ENCODE assay signal across 19 cellular contexts in the genomic region with DNA sequence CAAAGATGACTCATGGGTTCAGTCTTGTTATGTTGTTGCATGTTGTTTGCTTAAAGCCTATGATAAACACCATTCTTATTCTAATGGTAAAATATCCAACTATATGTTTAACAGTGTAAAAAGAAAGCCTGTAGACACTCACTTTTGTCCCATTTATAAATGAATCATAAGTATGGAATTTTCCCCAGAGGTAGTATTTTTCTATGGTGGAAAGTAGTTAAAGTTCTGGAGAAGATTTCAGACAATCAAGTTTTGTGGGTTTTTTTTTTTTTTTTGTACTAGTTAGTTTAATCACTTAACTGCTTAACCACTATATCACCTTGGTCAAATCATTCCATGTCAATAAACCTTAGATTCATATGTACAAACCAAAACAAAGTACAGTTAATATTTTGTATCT. TPM values are rescaled to one million over a fixed set of nuclear protein-coding genes. Genes with fewer than 3 reads are reported as not detected.
DNase-seq lines count a peak whose midpoint lies in the region; ATAC-seq and TF ChIP-seq lines count a peak whose summit lies in the region.
"Had no signal": no experiment of that assay in that cellular context is flagged by ENCODE, and none has a peak within 500 bp of the region (broad histone marks: within the 10 kb centered on the region; RNA-seq: fewer than 3 reads in every experiment).

No MANE protein-coding gene starts in this region.

- POLR2A ChIA-PET in PC-3 (lab: Charles Lee; ENCODE audit: unreplicated experiment): no interaction called here

- H3K4me3 ChIP-seq in GM23248 (no peak overlapping the region), PC-3 (ENCODE audit: low read length) (no peak overlapping the region), epithelial cell of esophagus (ENCODE audit: low read length) (no peak overlapping the region)
- H3K4me3 ChIP-seq: A549; BLaER1 treated with 17β-estradiol and CSF1 and Interleukin-3, amounts not matched to agents 10 nM and 100 nM had no signal

- H3K27me3 ChIP-seq in GM23248 (replicated peaks; ENCODE audit: insufficient read depth): peaks cover 1% of the 10 kb centered on the region; the same call in 1 of the 2 replicates
- no peaks in the 10 kb centered on the region for H3K27me3 ChIP-seq in PC-3 (ENCODE audit: low read length)
- H3K27me3 ChIP-seq: BE2C had no signal

- H3K4me3 Mint-ChIP-seq in T-helper 17 cell: no peak overlapping the region
- H3K4me3 Mint-ChIP-seq: CD14-positive monocyte; CD4-positive, alpha-beta T cell; CD8-positive, alpha-beta memory T cell; H9 had no signal

- H3K36me3 Mint-ChIP-seq in T-helper 17 cell (ENCODE audit: low read depth): no peaks in the 10 kb centered on the region
- H3K36me3 Mint-ChIP-seq: CD14-positive monocyte; CD8-positive, alpha-beta memory T cell had no signal

- no peak overlapping the region for H3K27ac Mint-ChIP-seq in T-helper 17 cell
- H3K27ac Mint-ChIP-seq: CD14-positive monocyte; CD4-positive, alpha-beta T cell; CD8-positive, alpha-beta memory T cell; H9 had no signal

- intact Hi-C loops in PC-3 (cut with micrococcal nuclease): no loop called here

- H3K4me2 ChIP-seq in GM23248 (ENCODE audit: unreplicated experiment): no peak overlapping the region
- no peak overlapping the region for H3K4me2 ChIP-seq in PC-3 (ENCODE audit: low read length)
- H3K4me2 ChIP-seq: A549; BLaER1 treated with 17β-estradiol and CSF1 and Interleukin-3, amounts not matched to agents 10 nM and 100 nM had no signal

- peak; percentile 4 for DNase-seq in GM23248
- DNase-seq in PC-3: peak; percentile 79
- DNase-seq in epithelial cell of esophagus (ENCODE audit: low read depth): peak; percentile 16
- DNase-seq in cortex of kidney (lab: John Stamatoyannopoulos, UW): no peak
- no peak for DNase-seq in T-helper 17 cell
- no peak for DNase-seq in NCI-H524 (lab: John Stamatoyannopoulos, UW)
- DNase-seq: ACHN; AML-193; BE2C; CD4-positive, alpha-beta T cell; CD8-positive, alpha-beta memory T cell; DMS 273 treated with DMSO at 0.1 percent for 48 hours; DMS79 treated with DMSO at 0.1 percent for 48 hours; H9; HFFc6 had no signal

- BruUV-seq in PC-3 (replicated peaks; lab: Mats Ljungman, UMichigan): no TSS peak

- H3F3A ChIP-seq in GM23248 (ENCODE audit: insufficient read depth) (no peaks in the 10 kb centered on the region), PC-3 (ENCODE audit: low read length, unreplicated experiment) (peaks cover 6% of the 10 kb centered on the region)

- no peaks in the 10 kb centered on the region for H3K4me1 Mint-ChIP-seq in T-helper 17 cell
- H3K4me1 Mint-ChIP-seq: CD14-positive monocyte; CD8-positive, alpha-beta memory T cell had no signal

- H4K20me1 ChIP-seq in GM23248 (ENCODE audit: insufficient read depth) (no peaks in the 10 kb centered on the region), PC-3 (ENCODE audit: low read length) (no peaks in the 10 kb centered on the region)
- H4K20me1 ChIP-seq: BLaER1 treated with 17β-estradiol and CSF1 and Interleukin-3, amounts not matched to agents 10 nM and 100 nM had no signal

- no peaks in the 10 kb centered on the region for H3K79me2 ChIP-seq in GM23248 (ENCODE audit: insufficient read depth)
- H3K79me2 ChIP-seq in PC-3 (ENCODE audit: low read length): no peaks in the 10 kb centered on the region

- ATAC-seq in PC-3 (peak; percentile 44), T-helper 17 cell (no peak)
- ATAC-seq: A549 had no signal

- in situ Hi-C loops in GM23248 (cut with MboI): loop anchor here (25.0 kb wide), 1 partner anchor 687 kb away; no protein-coding TSS in a partner anchor

- peaks cover 17% of the 10 kb centered on the region for H3K27me3 Mint-ChIP-seq in T-helper 17 cell
- H3K27me3 Mint-ChIP-seq: CD8-positive, alpha-beta memory T cell had no signal

- H3K9ac ChIP-seq in GM23248 (no peak overlapping the region), PC-3 (ENCODE audit: low read length) (no peak overlapping the region)
- H3K9ac ChIP-seq: BLaER1 treated with 17β-estradiol and CSF1 and Interleukin-3, amounts not matched to agents 10 nM and 100 nM had no signal

- TF ChIP-seq CTCF in PC-3 (conservative IDR thresholded peaks at IDR 0.05; ENCODE audit: low read depth, low read length) (no peak), epithelial cell of esophagus (IDR thresholded peaks at IDR 0.05; ENCODE audit: insufficient read depth, low read depth, low read length, missing control alignments) (no peak)

- H3K36me3 ChIP-seq in GM23248 (ENCODE audit: low read depth): no peaks in the 10 kb centered on the region
- H3K36me3 ChIP-seq in PC-3 (ENCODE audit: low read depth, low read length): no peaks in the 10 kb centered on the region
- H3K36me3 ChIP-seq: BE2C; BLaER1 treated with 17β-estradiol and CSF1 and Interleukin-3, amounts not matched to agents 10 nM and 100 nM had no signal

- H3K9me2 ChIP-seq in GM23248 (ENCODE audit: insufficient read depth) (no peaks in the 10 kb centered on the region), PC-3 (replicated peaks; ENCODE audit: low read length) (no peaks in the 10 kb centered on the region)

- CTCF ChIA-PET in PC-3 (lab: Charles Lee): no interaction called here

- H2AFZ ChIP-seq in GM23248 (no peak overlapping the region), PC-3 (ENCODE audit: low read length) (no peak overlapping the region)

- no peaks in the 10 kb centered on the region for H3K4me1 ChIP-seq in GM23248 (ENCODE audit: insufficient read depth)
- H3K4me1 ChIP-seq in PC-3 (ENCODE audit: insufficient read depth, low read length): peaks cover 44% of the 10 kb centered on the region
- H3K4me1 ChIP-seq: A549; BE2C; BLaER1 treated with 17β-estradiol and CSF1 and Interleukin-3, amounts not matched to agents 10 nM and 100 nM had no signal

- H3K9me3 ChIP-seq in GM23248 (ENCODE audit: low read depth) (no peaks in the 10 kb centered on the region), PC-3 (ENCODE audit: low read length) (0 out of 2 replicates have a peak, but pooled peaks cover 8% of the 10 kb centered on the region), T-helper 17 cell (ENCODE audit: control insufficient read depth, low read length, poor library complexity, severe bottlenecking) (no peaks in the 10 kb centered on the region)
- H3K9me3 ChIP-seq: A549, BE2C had no signal

- H3K27ac ChIP-seq in GM23248 (no peak overlapping the region), PC-3 (ENCODE audit: low read length) (no peak overlapping the region)
- H3K27ac ChIP-seq: A549; BLaER1 treated with 17β-estradiol and CSF1 and Interleukin-3, amounts not matched to agents 10 nM and 100 nM had no signal

RNA-seq across cellular contexts. Expression of a gene that starts 35.8 kb away (rescaled TPM):
- 0.51 and 0.76 TPM in 2 replicates for total RNA-seq in GM23248 (2014; rRNA removed; shearing (Covaris generic))
- 1.1 and 1.2 TPM in 2 replicates for polyA plus RNA-seq in GM23248 (2016; fragmentation: Nextera tagmentation; extraction: Ambion mirVana)
- total RNA-seq in PC-3 (2014; rRNA removed): not detected in 2 replicates
- total RNA-seq in T-helper 17 cell: not detected
- total RNA-seq: CD4-positive, alpha-beta T cell; CD8-positive, alpha-beta memory T cell; Daoy had no signal
- polyA plus RNA-seq: CD14-positive monocyte; CD8-positive, alpha-beta memory T cell had no signal

Comparison
In these comparisons a context has a peak if more than half of its experiments do, and no peak if none do; other contexts are left out.
1. DNase-seq: peak in GM23248 (single experiment), PC-3 (single experiment) and epithelial cell of esophagus (single experiment); none in cortex of kidney (single experiment), T-helper 17 cell (0 of 3) and NCI-H524 (0 of 2).